In the genomic region with DNA sequence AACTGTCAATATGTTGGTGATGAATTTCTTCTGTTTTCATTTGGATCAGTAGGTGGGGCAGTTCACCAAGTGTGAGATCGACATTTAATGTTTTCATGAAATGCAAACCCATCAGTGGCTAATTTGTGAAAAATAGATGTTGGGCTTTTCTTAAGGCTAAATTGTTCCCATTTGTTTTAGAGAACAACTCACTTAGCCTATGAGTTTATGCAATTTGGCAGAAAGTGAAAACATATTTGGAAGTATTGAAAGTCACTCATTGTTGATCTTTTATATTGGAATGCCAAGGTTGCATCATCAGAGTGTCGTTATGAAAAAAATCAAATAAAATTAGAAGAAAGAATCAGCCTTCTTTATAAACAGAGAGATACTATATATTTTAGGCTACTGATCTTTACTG, we compare ENCODE assay signal across 2 cellular contexts.
TF ChIP-seq lines count a peak whose summit lies in the region.

No MANE protein-coding gene starts in this region.

TF ChIP-seq in K562, 482 proteins besides CTCF, POLR2A, EP300 and RAD21 (continued from another document):
- TF ChIP-seq, protein P1, sequence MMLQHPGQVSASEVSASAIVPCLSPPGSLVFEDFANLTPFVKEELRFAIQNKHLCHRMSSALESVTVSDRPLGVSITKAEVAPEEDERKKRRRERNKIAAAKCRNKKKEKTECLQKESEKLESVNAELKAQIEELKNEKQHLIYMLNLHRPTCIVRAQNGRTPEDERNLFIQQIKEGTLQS (IDR thresholded peaks at IDR 0.05), result peak; percentile 32; the same call in 1 of the 2 replicates
- TF ChIP-seq, protein P1 (CRISPR knock-in tag; conservative IDR thresholded peaks at IDR 0.05), result no peak

TF ChIP-seq in neural cell, 6 proteins besides CTCF, POLR2A, EP300 and RAD21 (continued from another document):
- TF ChIP-seq, protein P2, sequence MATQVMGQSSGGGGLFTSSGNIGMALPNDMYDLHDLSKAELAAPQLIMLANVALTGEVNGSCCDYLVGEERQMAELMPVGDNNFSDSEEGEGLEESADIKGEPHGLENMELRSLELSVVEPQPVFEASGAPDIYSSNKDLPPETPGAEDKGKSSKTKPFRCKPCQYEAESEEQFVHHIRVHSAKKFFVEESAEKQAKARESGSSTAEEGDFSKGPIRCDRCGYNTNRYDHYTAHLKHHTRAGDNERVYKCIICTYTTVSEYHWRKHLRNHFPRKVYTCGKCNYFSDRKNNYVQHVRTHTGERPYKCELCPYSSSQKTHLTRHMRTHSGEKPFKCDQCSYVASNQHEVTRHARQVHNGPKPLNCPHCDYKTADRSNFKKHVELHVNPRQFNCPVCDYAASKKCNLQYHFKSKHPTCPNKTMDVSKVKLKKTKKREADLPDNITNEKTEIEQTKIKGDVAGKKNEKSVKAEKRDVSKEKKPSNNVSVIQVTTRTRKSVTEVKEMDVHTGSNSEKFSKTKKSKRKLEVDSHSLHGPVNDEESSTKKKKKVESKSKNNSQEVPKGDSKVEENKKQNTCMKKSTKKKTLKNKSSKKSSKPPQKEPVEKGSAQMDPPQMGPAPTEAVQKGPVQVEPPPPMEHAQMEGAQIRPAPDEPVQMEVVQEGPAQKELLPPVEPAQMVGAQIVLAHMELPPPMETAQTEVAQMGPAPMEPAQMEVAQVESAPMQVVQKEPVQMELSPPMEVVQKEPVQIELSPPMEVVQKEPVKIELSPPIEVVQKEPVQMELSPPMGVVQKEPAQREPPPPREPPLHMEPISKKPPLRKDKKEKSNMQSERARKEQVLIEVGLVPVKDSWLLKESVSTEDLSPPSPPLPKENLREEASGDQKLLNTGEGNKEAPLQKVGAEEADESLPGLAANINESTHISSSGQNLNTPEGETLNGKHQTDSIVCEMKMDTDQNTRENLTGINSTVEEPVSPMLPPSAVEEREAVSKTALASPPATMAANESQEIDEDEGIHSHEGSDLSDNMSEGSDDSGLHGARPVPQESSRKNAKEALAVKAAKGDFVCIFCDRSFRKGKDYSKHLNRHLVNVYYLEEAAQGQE (IDR thresholded peaks at IDR 0.05; ENCODE audit: borderline replicate concordance), result no peak
- TF ChIP-seq TAF1 (IDR thresholded peaks at IDR 0.05; ENCODE audit: low read depth) (no peak), SMC3 (conservative IDR thresholded peaks at IDR 0.05; ENCODE audit: poor library complexity) (peak; percentile 20), EZH2 (IDR thresholded peaks at IDR 0.05; ENCODE audit: borderline replicate concordance, insufficient read depth, low read length, poor library complexity, severe bottlenecking) (no peak)
